Comparison of ENCODE assay signal across 14 cellular contexts in the genomic region with DNA sequence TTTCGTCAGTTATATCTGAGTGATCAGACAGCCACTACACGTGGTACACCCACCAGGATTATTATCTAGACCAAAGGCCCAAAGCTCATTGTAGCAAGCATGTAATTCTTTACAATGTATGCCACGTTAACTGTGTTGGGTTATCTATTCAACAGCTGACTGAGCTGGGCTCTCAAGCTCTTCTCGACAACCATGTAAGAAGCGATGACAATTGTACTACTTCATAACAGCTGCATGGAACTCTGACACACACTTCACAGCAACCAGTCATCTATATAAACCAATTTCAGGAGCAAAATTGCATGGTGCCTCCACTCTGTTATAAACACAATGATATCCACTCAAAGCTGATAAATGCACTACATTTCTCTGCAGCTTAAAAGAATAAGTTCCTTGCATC.
A peak's percentile ranks its signal among the peaks of the same experiment; 100 is the strongest.
DNase-seq lines count a peak whose midpoint lies in the region; ATAC-seq, FAIRE-seq and TF ChIP-seq lines count a peak whose summit lies in the region.
"Had no signal": no experiment of that assay in that cellular context is flagged by ENCODE, and none has a peak within 500 bp of the region (broad histone marks: within the 10 kb centered on the region; RNA-seq: fewer than 3 reads in every experiment).

No MANE protein-coding gene starts in this region.

- H3K9me2 ChIP-seq in MM.1S (replicated peaks; ENCODE audit: insufficient read depth, low read length) (no peaks in the 10 kb centered on the region), neural cell (ENCODE audit: insufficient read depth, low read length) (no peaks in the 10 kb centered on the region)

- no peaks in the 10 kb centered on the region for H3K36me3 Mint-ChIP-seq in H9 (ENCODE audit: insufficient read depth in 1 of 3, low read depth in 3 of 3)
- H3K36me3 Mint-ChIP-seq: CD4-positive, CD25-positive, alpha-beta regulatory T cell had no signal

- no peak overlapping the region for H4K5ac ChIP-seq in H9 (ENCODE audit: insufficient read length, low read depth, low read length)

- no peak overlapping the region for H3K56ac ChIP-seq in H9 (ENCODE audit: insufficient read length, low read depth, low read length)

- H3K9me3 ChIP-seq in H9 (ENCODE audit: control insufficient read depth, low read depth, low read length) (no peaks in the 10 kb centered on the region), MM.1S (replicated peaks; ENCODE audit: insufficient read depth, low read length) (no peaks in the 10 kb centered on the region), SJCRH30 (replicated peaks) (no peaks in the 10 kb centered on the region), neural cell (ENCODE audit: low read length) (no peaks in the 10 kb centered on the region), small intestine (ENCODE audit: control insufficient read depth, low read depth) (no peaks in the 10 kb centered on the region), right cardiac atrium (ENCODE audit: control insufficient read depth, low read length) (no peaks in the 10 kb centered on the region)
- H3K9me3 ChIP-seq: BLaER1 treated with 17β-estradiol and CSF1 and Interleukin-3, amounts not matched to agents 10 nM and 100 nM had no signal

- H3F3A ChIP-seq in MM.1S (ENCODE audit: insufficient read depth, low read length) (no peaks in the 10 kb centered on the region), neural cell (ENCODE audit: insufficient read depth, low read length, poor library complexity, severe bottlenecking) (no peaks in the 10 kb centered on the region)

- H2AK5ac ChIP-seq in H9 (ENCODE audit: insufficient read length, low read length) = no peak overlapping the region

- no peak overlapping the region for H3K18ac ChIP-seq in H9 (ENCODE audit: insufficient read length, low read depth, low read length)

- H4K20me1 ChIP-seq in H9 (ENCODE audit: control insufficient read depth, insufficient read depth, insufficient read length) (no peaks in the 10 kb centered on the region), MM.1S (ENCODE audit: insufficient read depth, low read length) (no peaks in the 10 kb centered on the region), neural cell (ENCODE audit: insufficient read depth) (no peaks in the 10 kb centered on the region)
- H4K20me1 ChIP-seq: BLaER1 treated with 17β-estradiol and CSF1 and Interleukin-3, amounts not matched to agents 10 nM and 100 nM had no signal

- TF ChIP-seq RAD21 in neural cell (conservative IDR thresholded peaks at IDR 0.05) = no peak

- H2BK20ac ChIP-seq in H9 (ENCODE audit: low read depth, low read length, poor library complexity, severe bottlenecking) = no peak overlapping the region

- H4K8ac ChIP-seq in H9 (replicated peaks; ENCODE audit: insufficient read length, low read depth, low read length) = no peak overlapping the region

- no peaks in the 10 kb centered on the region for H3K4me1 Mint-ChIP-seq in H9
- H3K4me1 Mint-ChIP-seq: CD4-positive, CD25-positive, alpha-beta regulatory T cell had no signal

- H3K4me3 Mint-ChIP-seq in H9 = no peak overlapping the region
- H3K4me3 Mint-ChIP-seq: CD4-positive, CD25-positive, alpha-beta regulatory T cell had no signal

- H3K79me2 ChIP-seq in H9 (ENCODE audit: insufficient read depth, low read length) (no peaks in the 10 kb centered on the region), MM.1S (ENCODE audit: low read length) (no peaks in the 10 kb centered on the region), neural cell (replicated peaks; ENCODE audit: insufficient read depth, low read length) (no peaks in the 10 kb centered on the region)

- no peak overlapping the region for H3K14ac ChIP-seq in H9 (ENCODE audit: insufficient read depth, low read length)

- H3K4me3 ChIP-seq in MM.1S (ENCODE audit: low read length) = no peak overlapping the region
- H3K4me3 ChIP-seq in SJCRH30 = peak overlapping the region; percentile 24
- no peak overlapping the region for H3K4me3 ChIP-seq in neural cell (ENCODE audit: low read length)
- no peak overlapping the region for H3K4me3 ChIP-seq in small intestine (ENCODE audit: low read depth in 1 of 2, low read length in 2 of 2)
- H3K4me3 ChIP-seq in right cardiac atrium (ENCODE audit: low read length) = no peak overlapping the region
- H3K4me3 ChIP-seq: BLaER1 treated with 17β-estradiol and CSF1 and Interleukin-3, amounts not matched to agents 10 nM and 100 nM had no signal

- 0 out of 2 replicates have a peak overlapping the region, but pooled peaks have one; percentile 61 for H2BK15ac ChIP-seq in H9 (ENCODE audit: low read depth, low read length)

- no peak for ATAC-seq in GM21786 (IDR thresholded peaks at IDR 0.05; ENCODE audit: unreplicated experiment)
- ATAC-seq in right cardiac atrium = no peak

- no peaks in the 10 kb centered on the region for H3K36me3 ChIP-seq in MM.1S (replicated peaks; ENCODE audit: insufficient read depth, low read length)
- no peaks in the 10 kb centered on the region for H3K36me3 ChIP-seq in SJCRH30
- H3K36me3 ChIP-seq in neural cell (ENCODE audit: insufficient read depth, low read length) = no peaks in the 10 kb centered on the region
- no peaks in the 10 kb centered on the region for H3K36me3 ChIP-seq in small intestine (ENCODE audit: control insufficient read depth in 2 of 2, insufficient read depth in 2 of 2, low read length in 2 of 2)
- H3K36me3 ChIP-seq: BLaER1 treated with 17β-estradiol and CSF1 and Interleukin-3, amounts not matched to agents 10 nM and 100 nM had no signal

- no peak overlapping the region for H2BK5ac ChIP-seq in H9 (ENCODE audit: insufficient read length, low read length)

- H2AFZ ChIP-seq in H9 (ENCODE audit: low read length) = no peak overlapping the region
- no peak overlapping the region for H2AFZ ChIP-seq in MM.1S (ENCODE audit: low read length)
- H2AFZ ChIP-seq in neural cell (ENCODE audit: low read depth, low read length) = no peak overlapping the region

- H3K27me3 Mint-ChIP-seq in H9 (ENCODE audit: low read depth) = no peaks in the 10 kb centered on the region
- H3K27me3 Mint-ChIP-seq: CD4-positive, CD25-positive, alpha-beta regulatory T cell had no signal

- H3T11ph ChIP-seq in H9 (ENCODE audit: low read length) = no peak overlapping the region

- H3K4me2 ChIP-seq in H9 (ENCODE audit: insufficient read depth, insufficient read length, low read length) (no peak overlapping the region), MM.1S (ENCODE audit: low read depth, low read length) (peak overlapping the region; percentile 18; the same call in 1 of the 2 replicates), neural cell (ENCODE audit: low read length) (no peak overlapping the region)
- H3K4me2 ChIP-seq: BLaER1 treated with 17β-estradiol and CSF1 and Interleukin-3, amounts not matched to agents 10 nM and 100 nM had no signal

- H3K79me1 ChIP-seq in H9 (ENCODE audit: insufficient read depth, low read depth, low read length, poor library complexity, severe bottlenecking) = no peaks in the 10 kb centered on the region

- no peaks in the 10 kb centered on the region for H3K23me2 ChIP-seq in H9 (ENCODE audit: insufficient read length, low read depth, low read length, poor library complexity, severe bottlenecking)

- no peak for TF ChIP-seq CTCF in H9 (conservative IDR thresholded peaks at IDR 0.05)
- no peak for TF ChIP-seq CTCF in MM.1S (IDR thresholded peaks at IDR 0.05; ENCODE audit: low read length)
- no peak for TF ChIP-seq CTCF in neural cell (IDR thresholded peaks at IDR 0.05; ENCODE audit: poor library complexity, severe bottlenecking)

- H3K9me3 Mint-ChIP-seq in H9 = no peaks in the 10 kb centered on the region

- FAIRE-seq in small intestine (lab: Jason Lieb, UNC) = no peak
- FAIRE-seq: GM19239 had no signal

- no peak overlapping the region for H2BK12ac ChIP-seq in H9 (ENCODE audit: insufficient read length, low read depth, low read length)

- H3K27ac Mint-ChIP-seq in H9 = no peak overlapping the region
- H3K27ac Mint-ChIP-seq: CD4-positive, CD25-positive, alpha-beta regulatory T cell had no signal

- H3K23ac ChIP-seq in H9 (ENCODE audit: insufficient read length, low read depth, low read length) = no peak overlapping the region

- DNase-seq in H9 = no peak
- DNase-seq in MM.1S = no peak
- DNase-seq in SJCRH30 = peak; percentile 64 to 90
- DNase-seq in small intestine = no peak
- DNase-seq in right cardiac atrium = no peak
- DNase-seq: ACHN; CD4-positive, CD25-positive, alpha-beta regulatory T cell; DMS53; GF-D8; IMR-90 had no signal

- H3K9ac ChIP-seq in H9 (ENCODE audit: extremely low read depth, insufficient read length, low read length) (no peak overlapping the region), MM.1S (ENCODE audit: low read length) (no peak overlapping the region), neural cell (ENCODE audit: low read length) (no peak overlapping the region)
- H3K9ac ChIP-seq: BLaER1 treated with 17β-estradiol and CSF1 and Interleukin-3, amounts not matched to agents 10 nM and 100 nM had no signal

- peak; percentile 70 for TF ChIP-seq EP300 in neural cell (conservative IDR thresholded peaks at IDR 0.05; ENCODE audit: poor library complexity, severe bottlenecking)

- no peaks in the 10 kb centered on the region for H3K27me3 ChIP-seq in H9 (ENCODE audit: insufficient read depth, low read length)
- no peaks in the 10 kb centered on the region for H3K27me3 ChIP-seq in MM.1S (replicated peaks; ENCODE audit: insufficient read depth, low read length)
- H3K27me3 ChIP-seq in SJCRH30 = no peaks in the 10 kb centered on the region
- H3K27me3 ChIP-seq in neural cell (ENCODE audit: insufficient read depth, low read depth, low read length) = no peaks in the 10 kb centered on the region
- no peaks in the 10 kb centered on the region for H3K27me3 ChIP-seq in small intestine (ENCODE audit: control insufficient read depth in 2 of 2, insufficient read depth in 2 of 2, low read length in 2 of 2)
- H3K27me3 ChIP-seq in right cardiac atrium (ENCODE audit: control insufficient read depth, insufficient read depth) = no peaks in the 10 kb centered on the region
- H3K27me3 ChIP-seq: BLaER1 treated with 17β-estradiol and CSF1 and Interleukin-3, amounts not matched to agents 10 nM and 100 nM had no signal

- no CpG with 5 or more reads among the region's 5 CpGs for WGBS in H9 (ENCODE audit: extremely low coverage, insufficient read length, low lambda C conversion rate)
- 60 to 74% (median 71%) methylated on average over 5 of the region's 5 CpGs for WGBS in small intestine, 3 donors
- 58% methylated on average over 5 of the region's 5 CpGs for WGBS in right cardiac atrium

- no peak overlapping the region for H4K91ac ChIP-seq in H9 (ENCODE audit: insufficient read length, low read depth, low read length)

- H3K27ac ChIP-seq in H9 (ENCODE audit: insufficient read length, low read depth, low read length) (no peak overlapping the region), MM.1S (ENCODE audit: low read length) (no peak overlapping the region), SJCRH30 (peak overlapping the region; percentile 75), neural cell (ENCODE audit: low read length) (no peak overlapping the region), small intestine (ENCODE audit: low read depth in 1 of 2, low read length in 1 of 2) (no peak overlapping the region), right cardiac atrium (ENCODE audit: low read length) (no peak overlapping the region)
- H3K27ac ChIP-seq: BLaER1 treated with 17β-estradiol and CSF1 and Interleukin-3, amounts not matched to agents 10 nM and 100 nM had no signal

- H2BK120ac ChIP-seq in H9 (ENCODE audit: low read depth, low read length, poor library complexity, severe bottlenecking) = no peak overlapping the region

- H3K4me1 ChIP-seq in H9 (ENCODE audit: insufficient read depth, low read length) (no peaks in the 10 kb centered on the region), MM.1S (ENCODE audit: low read length) (peaks cover 17% of the 10 kb centered on the region), SJCRH30 (peaks cover 36% of the 10 kb centered on the region), small intestine (ENCODE audit: control insufficient read depth in 2 of 2, insufficient read depth in 1 of 2, low read depth in 1 of 2, low read length in 1 of 2) (no peaks in the 10 kb centered on the region), right cardiac atrium (ENCODE audit: control insufficient read depth, insufficient read depth, low read length) (no peaks in the 10 kb centered on the region)
- H3K4me1 ChIP-seq: BLaER1 treated with 17β-estradiol and CSF1 and Interleukin-3, amounts not matched to agents 10 nM and 100 nM had no signal

- no peak overlapping the region for H3K4ac ChIP-seq in H9 (ENCODE audit: low read depth, low read length)

- intact Hi-C loops in right cardiac atrium (cut with DNase I) = no loop called here

Comparison
In these comparisons a context has a peak if more than half of its experiments do, and no peak if none do; other contexts are left out.
1. DNase-seq: peak in SJCRH30 (2 of 2); none in H9 (single experiment), MM.1S (single experiment), small intestine (single experiment) and right cardiac atrium (0 of 3).